21 cellular contexts compared by ENCODE assay signal in genomic region chr7:17178562-17178961, GRCh38.
"Had no signal": no experiment of that assay in that cellular context is flagged by ENCODE, and none has a peak within 500 bp of the region (broad histone marks: within the 10 kb centered on the region; RNA-seq: fewer than 3 reads in every experiment).

No MANE protein-coding gene starts in this region.

- H3K9me3 ChIP-seq: SK-N-SH had no signal

- H3K27ac ChIP-seq: RWPE1 had no signal

- DNase-seq: IMR-90, Karpas-422, KG1, MM.1S, NCI-H1092 treated with DMSO at 0.1 percent for 48 hours, NCI-H1436, NCI-H1694, NCI-H187 treated with DMSO at 0.1 percent for 48 hours, NCI-H2029 treated with DMSO at 0.1 percent for 48 hours, NCI-H2171 treated with DMSO at 0.1 percent for 48 hours, NCI-H345, NCI-H446 treated with DMSO at 0.1 percent for 48 hours, NCI-H510A treated with DMSO at 0.1 percent for 48 hours, NCI-H69, NCI-H774, SHP77, SK-N-SH, SW 1271 had no signal

- FAIRE-seq: HepG2 had no signal

- ATAC-seq: HepG2, Panc1 had no signal
